9 cellular contexts compared by ENCODE assay signal in the genomic region with DNA sequence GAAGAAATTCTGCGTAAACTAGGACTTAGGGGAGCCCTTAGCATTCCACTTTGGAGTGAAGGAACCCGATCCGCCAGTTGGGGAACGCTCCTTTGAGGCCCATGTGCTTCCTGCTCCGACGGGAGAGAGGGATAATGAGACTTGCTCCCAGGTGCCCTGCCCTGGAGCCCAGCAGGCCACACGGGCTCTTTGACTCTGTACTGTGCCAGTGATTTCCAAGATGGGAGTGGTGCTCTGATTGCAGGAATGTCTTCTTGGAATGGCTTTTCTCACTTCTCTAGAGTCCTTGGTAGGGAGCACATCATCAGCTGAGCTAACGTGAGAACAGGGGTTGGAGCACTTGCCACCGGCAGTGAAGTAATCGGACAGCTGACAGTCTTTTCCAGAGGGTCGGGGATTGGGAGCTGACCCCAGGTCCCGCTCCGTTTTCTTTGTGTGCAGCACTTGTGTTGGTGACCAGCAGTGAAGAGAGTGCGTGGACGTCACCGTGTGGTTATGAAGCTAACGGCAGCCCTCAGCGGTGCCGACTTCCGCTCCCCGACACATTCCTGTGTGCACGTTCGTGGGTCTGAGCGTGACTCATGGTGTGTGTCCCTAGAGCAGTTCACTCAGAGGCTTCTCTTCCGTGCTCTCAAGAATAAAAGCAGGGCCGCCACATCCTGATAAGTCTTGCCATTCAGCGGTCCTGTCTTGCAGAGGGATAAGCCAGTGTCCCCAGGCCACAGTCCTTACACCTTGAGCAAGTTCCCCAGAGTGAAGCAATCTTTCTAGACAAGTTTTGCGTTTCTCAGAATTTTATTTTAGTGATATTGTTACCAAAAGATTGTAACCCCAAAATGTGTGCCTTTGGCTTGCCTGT. TPM values are rescaled to one million over a fixed set of nuclear protein-coding genes. Genes with fewer than 3 reads are reported as not detected.
DNase-seq lines count a peak whose midpoint lies in the region; ATAC-seq and TF ChIP-seq lines count a peak whose summit lies in the region.
"Had no signal": no experiment of that assay in that cellular context is flagged by ENCODE, and none has a peak within 500 bp of the region (broad histone marks: within the 10 kb centered on the region; RNA-seq: fewer than 3 reads in every experiment).

No MANE protein-coding gene starts in this region.

- 41% methylated on average over 28 of the region's 28 CpGs for WGBS in smooth muscle cell (ENCODE audit: low lambda C conversion rate)

- H3K27ac Mint-ChIP-seq in HFFc6 (peak overlapping the region; percentile 95), immature natural killer cell (peak overlapping the region in 5 of 6 donors; percentile 23 to 65 (median 45))
- H3K27ac Mint-ChIP-seq: T-cell had no signal

- H3K4me1 Mint-ChIP-seq in HFFc6 (ENCODE audit: low read depth) (peaks cover 62% of the 10 kb centered on the region), immature natural killer cell (peaks cover 4 to 14% of the 10 kb centered on the region in 2 donors)
- H3K4me1 Mint-ChIP-seq: T-cell had no signal

- peaks cover 61% of the 10 kb centered on the region for H3K79me2 ChIP-seq in smooth muscle cell (ENCODE audit: low read depth)

- peak overlapping the region; percentile 99 for H3K27ac ChIP-seq in brain microvascular endothelial cell
- peak overlapping the region; percentile 85 for H3K27ac ChIP-seq in smooth muscle cell (ENCODE audit: low read depth)

- DNase-seq in HFFc6 (peak; percentile 95), brain microvascular endothelial cell (peak; percentile 100), immature natural killer cell (peak; percentile 22 to 42 (median 37)), smooth muscle cell (lab: John Stamatoyannopoulos, UW; ENCODE audit: unreplicated experiment) (peak; percentile 47), AML-193 (lab: John Stamatoyannopoulos, UW) (no peak), activated T-cell treated with anti-CD3 and anti-CD28 coated beads for 4 hours (no peak), iPS-NIHi7 (ENCODE audit: extremely low spot score) (no peak)
- DNase-seq: T-cell had no signal

- H3K36me3 ChIP-seq in brain microvascular endothelial cell (replicated peaks): peaks cover 73% of the 10 kb centered on the region
- peaks cover 3% of the 10 kb centered on the region for H3K36me3 ChIP-seq in smooth muscle cell (ENCODE audit: low read depth)

- H3K9me3 Mint-ChIP-seq in HFFc6 (no peaks in the 10 kb centered on the region), immature natural killer cell (no peaks in the 10 kb centered on the region)
- H3K9me3 Mint-ChIP-seq: T-cell had no signal

- peak overlapping the region; percentile 62 for H3K4me2 ChIP-seq in smooth muscle cell

- TF ChIP-seq CTCF in HFFc6 (IDR thresholded peaks at IDR 0.05) (peak; percentile 80), brain microvascular endothelial cell (IDR thresholded peaks at IDR 0.05; ENCODE audit: low read depth, low read length, missing control alignments) (peak; percentile 45), smooth muscle cell (IDR thresholded peaks at IDR 0.05; ENCODE audit: borderline replicate concordance, insufficient read depth, poor library complexity, severe bottlenecking) (peak; percentile 32)

- in situ Hi-C loops in brain microvascular endothelial cell (cut with HindIII; ENCODE audit: low pct_ligation_motif_present, low sequenced_read_pairs): loop anchor here (25.0 kb wide), 1 partner anchor 148 kb away; no protein-coding TSS in a partner anchor

- ATAC-seq in HG03460 (IDR thresholded peaks at IDR 0.05; ENCODE audit: unreplicated experiment): no peak

- H3K36me3 Mint-ChIP-seq in HFFc6 (ENCODE audit: low read depth) (peaks cover 27% of the 10 kb centered on the region), immature natural killer cell (peaks cover 5 to 11% (median 6%) of the 10 kb centered on the region in 3 donors)

- H3K9ac ChIP-seq in smooth muscle cell (ENCODE audit: low read depth): peak overlapping the region; percentile 63

- peaks cover 90% of the 10 kb centered on the region for H4K20me1 ChIP-seq in smooth muscle cell (ENCODE audit: low read depth)

- H3K27me3 ChIP-seq in brain microvascular endothelial cell (replicated peaks) (no peaks in the 10 kb centered on the region), smooth muscle cell (ENCODE audit: low read depth) (no peaks in the 10 kb centered on the region)

- no peaks in the 10 kb centered on the region for H3K9me3 ChIP-seq in smooth muscle cell (replicated peaks; ENCODE audit: low read depth)

- no peak overlapping the region for H2AFZ ChIP-seq in smooth muscle cell (ENCODE audit: low read depth)

- H3K4me1 ChIP-seq in smooth muscle cell (ENCODE audit: low read depth): peaks cover 14% of the 10 kb centered on the region

- no peak overlapping the region for H3K4me3 ChIP-seq in brain microvascular endothelial cell (ENCODE audit: low read depth, low read length)
- no peak overlapping the region for H3K4me3 ChIP-seq in smooth muscle cell

- H3F3A ChIP-seq in smooth muscle cell (ENCODE audit: low read depth): peaks cover 33% of the 10 kb centered on the region

- peak overlapping the region; percentile 81 for H3K4me3 Mint-ChIP-seq in HFFc6
- H3K4me3 Mint-ChIP-seq in immature natural killer cell: peak overlapping the region in 3 of 5 donors; percentile 7 to 28 (median 14)
- H3K4me3 Mint-ChIP-seq: T-cell had no signal

- peaks cover 2% of the 10 kb centered on the region for H3K27me3 Mint-ChIP-seq in HFFc6 (ENCODE audit: insufficient read depth)
- no peaks in the 10 kb centered on the region for H3K27me3 Mint-ChIP-seq in immature natural killer cell (ENCODE audit: low read depth in 3 of 3)
- H3K27me3 Mint-ChIP-seq: T-cell had no signal

RNA-seq across cellular contexts. Expression of a gene that starts 25.6 kb away (rescaled TPM):
- 10 to 100 TPM; 56.0 to 63.5 (median 62.8) TPM for total RNA-seq in HFFc6 (2021; fragmentation: NEBNext Ultra II Directional; extraction: Animal tissue kit (Norgen Biotek cat#: 25700))
- 10 to 100 TPM in 1 of 3 donors, 1 to 10 TPM in 1, under 1 TPM in 1; 0.25 to 19.2 (median 5.0) TPM for polyA plus RNA-seq in immature natural killer cell
- 38.2 TPM in 2 replicates for total RNA-seq in smooth muscle cell
- polyA plus RNA-seq in smooth muscle cell: 50.6 and 51.0 TPM in 2 replicates

RNA-seq across cellular contexts. Expression of a gene that starts 35.9 kb away (rescaled TPM):
- total RNA-seq in HFFc6 (2021; fragmentation: NEBNext Ultra II Directional; extraction: Animal tissue kit (Norgen Biotek cat#: 25700)): not detected
- polyA plus RNA-seq in immature natural killer cell: not detected
- total RNA-seq in smooth muscle cell: not detected in 2 replicates
- 0.15 and 0.24 TPM in 2 replicates for polyA plus RNA-seq in smooth muscle cell
- total RNA-seq: T-cell had no signal

Comparison
In these comparisons a context has a peak if more than half of its experiments do, and no peak if none do; other contexts are left out.
1. DNase-seq: peak in HFFc6 (single experiment), brain microvascular endothelial cell (single experiment), immature natural killer cell (3 of 3) and smooth muscle cell (single experiment); none in AML-193 (0 of 2), activated T-cell treated with anti-CD3 and anti-CD28 coated beads for 4 hours (single experiment) and iPS-NIHi7 (single experiment).
2. Peak in every context shown above with its lines, with median percentiles within 50 percentile points of each other: CTCF ChIP-seq.